ENCODE assay signal across 2 cellular contexts in the genomic region with DNA sequence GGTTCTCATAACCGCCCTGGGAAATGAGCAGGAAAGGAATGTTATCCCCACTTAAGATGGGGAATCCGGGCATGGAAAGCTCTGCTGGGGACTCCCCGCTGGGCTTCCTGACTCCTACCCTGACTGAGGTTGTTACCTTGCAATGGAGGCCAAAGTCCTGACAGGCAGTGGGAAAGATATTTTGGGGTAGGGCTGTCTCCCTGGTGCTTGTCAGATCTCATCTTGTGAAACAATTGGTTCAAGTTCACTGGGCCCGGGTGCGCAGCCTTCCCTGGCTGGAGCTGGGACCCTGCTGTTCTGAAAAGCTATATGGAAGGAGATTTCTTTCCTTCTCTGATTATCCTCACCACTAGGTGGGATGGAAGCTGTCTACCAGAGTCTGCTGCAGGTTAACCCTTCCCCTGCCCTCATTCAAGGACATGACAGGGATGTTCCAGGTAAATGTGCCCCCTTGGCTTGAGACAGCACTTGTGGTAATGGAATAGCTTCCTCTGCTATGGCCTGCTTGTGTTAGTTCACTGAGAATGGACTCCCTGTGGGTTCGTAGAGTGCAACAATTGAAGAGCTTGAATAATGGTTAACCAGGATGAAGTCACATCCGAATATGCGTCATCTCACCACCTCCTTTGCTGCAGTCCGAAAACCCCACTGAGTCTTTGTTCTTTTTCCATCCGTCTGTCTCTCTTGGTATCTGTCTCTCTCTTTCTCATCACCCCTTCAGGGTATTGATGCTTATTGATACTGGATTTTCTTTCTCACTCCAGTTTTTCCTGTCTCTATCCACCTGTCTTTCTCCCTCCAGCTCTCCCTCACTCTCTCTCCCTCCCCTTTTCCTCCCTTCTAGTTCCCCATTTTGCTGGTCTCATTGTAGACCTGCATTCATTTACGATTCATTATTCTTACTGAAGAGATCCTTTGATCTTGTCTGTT.
TF ChIP-seq lines count a peak whose summit lies in the region.

No MANE protein-coding gene starts in this region.

TF ChIP-seq in A549, 52 proteins besides CTCF, POLR2A, EP300 and RAD21 (continued from another document and continues in another):
- TF ChIP-seq JUNB (IDR thresholded peaks at IDR 0.05), result peak; percentile 74
- TF ChIP-seq, protein P1, sequence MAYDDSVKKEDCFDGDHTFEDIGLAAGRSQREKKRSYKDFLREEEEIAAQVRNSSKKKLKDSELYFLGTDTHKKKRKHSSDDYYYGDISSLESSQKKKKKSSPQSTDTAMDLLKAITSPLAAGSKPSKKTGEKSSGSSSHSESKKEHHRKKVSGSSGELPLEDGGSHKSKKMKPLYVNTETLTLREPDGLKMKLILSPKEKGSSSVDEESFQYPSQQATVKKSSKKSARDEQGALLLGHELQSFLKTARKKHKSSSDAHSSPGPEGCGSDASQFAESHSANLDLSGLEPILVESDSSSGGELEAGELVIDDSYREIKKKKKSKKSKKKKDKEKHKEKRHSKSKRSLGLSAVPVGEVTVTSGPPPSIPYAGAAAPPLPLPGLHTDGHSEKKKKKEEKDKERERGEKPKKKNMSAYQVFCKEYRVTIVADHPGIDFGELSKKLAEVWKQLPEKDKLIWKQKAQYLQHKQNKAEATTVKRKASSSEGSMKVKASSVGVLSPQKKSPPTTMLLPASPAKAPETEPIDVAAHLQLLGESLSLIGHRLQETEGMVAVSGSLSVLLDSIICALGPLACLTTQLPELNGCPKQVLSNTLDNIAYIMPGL (CRISPR knock-in tag; IDR thresholded peaks at IDR 0.05; ENCODE audit: borderline replicate concordance), result no peak
- 0 out of 2 replicates have a peak, but pooled peaks have one; percentile 13 for TF ChIP-seq TFCP2L1 (CRISPR knock-in tag; IDR thresholded peaks at IDR 0.05)
- TF ChIP-seq PHF8 (IDR thresholded peaks at IDR 0.05; ENCODE audit: borderline replicate concordance, low read depth), result no peak
- TF ChIP-seq FOSL2 (IDR thresholded peaks at IDR 0.05), result peak; percentile 81
- TF ChIP-seq FOSL2 (CRISPR knock-in tag; IDR thresholded peaks at IDR 0.05), result peak; percentile 80
- no peak for TF ChIP-seq CBX2 (IDR thresholded peaks at IDR 0.05; ENCODE audit: borderline replicate concordance, low read depth)
- no peak for TF ChIP-seq HDAC2 (IDR thresholded peaks at IDR 0.05)
- TF ChIP-seq ESRRA (IDR thresholded peaks at IDR 0.05; ENCODE audit: borderline replicate concordance, low read length), result no peak
- TF ChIP-seq, protein P2, sequence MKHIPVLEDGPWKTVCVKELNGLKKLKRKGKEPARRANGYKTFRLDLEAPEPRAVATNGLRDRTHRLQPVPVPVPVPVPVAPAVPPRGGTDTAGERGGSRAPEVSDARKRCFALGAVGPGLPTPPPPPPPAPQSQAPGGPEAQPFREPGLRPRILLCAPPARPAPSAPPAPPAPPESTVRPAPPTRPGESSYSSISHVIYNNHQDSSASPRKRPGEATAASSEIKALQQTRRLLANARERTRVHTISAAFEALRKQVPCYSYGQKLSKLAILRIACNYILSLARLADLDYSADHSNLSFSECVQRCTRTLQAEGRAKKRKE (CRISPR knock-in tag; IDR thresholded peaks at IDR 0.05; ENCODE audit: low read depth), result no peak
- TF ChIP-seq NR3C1 (IDR thresholded peaks at IDR 0.05), result no peak
- TF ChIP-seq EHF (CRISPR knock-in tag; IDR thresholded peaks at IDR 0.05), result peak; percentile 42; the same call in 1 of the 2 replicates
- TF ChIP-seq, protein P3, sequence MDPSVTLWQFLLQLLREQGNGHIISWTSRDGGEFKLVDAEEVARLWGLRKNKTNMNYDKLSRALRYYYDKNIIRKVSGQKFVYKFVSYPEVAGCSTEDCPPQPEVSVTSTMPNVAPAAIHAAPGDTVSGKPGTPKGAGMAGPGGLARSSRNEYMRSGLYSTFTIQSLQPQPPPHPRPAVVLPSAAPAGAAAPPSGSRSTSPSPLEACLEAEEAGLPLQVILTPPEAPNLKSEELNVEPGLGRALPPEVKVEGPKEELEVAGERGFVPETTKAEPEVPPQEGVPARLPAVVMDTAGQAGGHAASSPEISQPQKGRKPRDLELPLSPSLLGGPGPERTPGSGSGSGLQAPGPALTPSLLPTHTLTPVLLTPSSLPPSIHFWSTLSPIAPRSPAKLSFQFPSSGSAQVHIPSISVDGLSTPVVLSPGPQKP (IDR thresholded peaks at IDR 0.05; ENCODE audit: low read depth, low read length), result no peak
- no peak; the same call in 2 of the 3 replicates for TF ChIP-seq SMC3 (IDR thresholded peaks at IDR 0.05)
- no peak for TF ChIP-seq FOXS1 (CRISPR knock-in tag; IDR thresholded peaks at IDR 0.05)
- no peak for TF ChIP-seq NPAS2 (CRISPR knock-in tag; IDR thresholded peaks at IDR 0.05; ENCODE audit: borderline replicate concordance)
- TF ChIP-seq, protein P4, sequence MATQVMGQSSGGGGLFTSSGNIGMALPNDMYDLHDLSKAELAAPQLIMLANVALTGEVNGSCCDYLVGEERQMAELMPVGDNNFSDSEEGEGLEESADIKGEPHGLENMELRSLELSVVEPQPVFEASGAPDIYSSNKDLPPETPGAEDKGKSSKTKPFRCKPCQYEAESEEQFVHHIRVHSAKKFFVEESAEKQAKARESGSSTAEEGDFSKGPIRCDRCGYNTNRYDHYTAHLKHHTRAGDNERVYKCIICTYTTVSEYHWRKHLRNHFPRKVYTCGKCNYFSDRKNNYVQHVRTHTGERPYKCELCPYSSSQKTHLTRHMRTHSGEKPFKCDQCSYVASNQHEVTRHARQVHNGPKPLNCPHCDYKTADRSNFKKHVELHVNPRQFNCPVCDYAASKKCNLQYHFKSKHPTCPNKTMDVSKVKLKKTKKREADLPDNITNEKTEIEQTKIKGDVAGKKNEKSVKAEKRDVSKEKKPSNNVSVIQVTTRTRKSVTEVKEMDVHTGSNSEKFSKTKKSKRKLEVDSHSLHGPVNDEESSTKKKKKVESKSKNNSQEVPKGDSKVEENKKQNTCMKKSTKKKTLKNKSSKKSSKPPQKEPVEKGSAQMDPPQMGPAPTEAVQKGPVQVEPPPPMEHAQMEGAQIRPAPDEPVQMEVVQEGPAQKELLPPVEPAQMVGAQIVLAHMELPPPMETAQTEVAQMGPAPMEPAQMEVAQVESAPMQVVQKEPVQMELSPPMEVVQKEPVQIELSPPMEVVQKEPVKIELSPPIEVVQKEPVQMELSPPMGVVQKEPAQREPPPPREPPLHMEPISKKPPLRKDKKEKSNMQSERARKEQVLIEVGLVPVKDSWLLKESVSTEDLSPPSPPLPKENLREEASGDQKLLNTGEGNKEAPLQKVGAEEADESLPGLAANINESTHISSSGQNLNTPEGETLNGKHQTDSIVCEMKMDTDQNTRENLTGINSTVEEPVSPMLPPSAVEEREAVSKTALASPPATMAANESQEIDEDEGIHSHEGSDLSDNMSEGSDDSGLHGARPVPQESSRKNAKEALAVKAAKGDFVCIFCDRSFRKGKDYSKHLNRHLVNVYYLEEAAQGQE (IDR thresholded peaks at IDR 0.05), result no peak
- peak; percentile 43 for TF ChIP-seq RARB (CRISPR knock-in tag; IDR thresholded peaks at IDR 0.05)
- no peak for TF ChIP-seq HOXB5 (CRISPR knock-in tag; IDR thresholded peaks at IDR 0.05)
- TF ChIP-seq ZNF302 (CRISPR knock-in tag; IDR thresholded peaks at IDR 0.05), result no peak
- TF ChIP-seq HEYL (CRISPR knock-in tag; IDR thresholded peaks at IDR 0.05), result no peak
- TF ChIP-seq HOXA7 (CRISPR knock-in tag; IDR thresholded peaks at IDR 0.05), result peak; percentile 69; the same call in 1 of the 2 replicates
- no peak for TF ChIP-seq CBX8 (IDR thresholded peaks at IDR 0.05)
- TF ChIP-seq HOXB13 (CRISPR knock-in tag; IDR thresholded peaks at IDR 0.05; ENCODE audit: low read depth), result no peak
- TF ChIP-seq RNF2 (IDR thresholded peaks at IDR 0.05; ENCODE audit: borderline replicate concordance, low read depth), result no peak
- TF ChIP-seq CEBPB (IDR thresholded peaks at IDR 0.05), result peak; percentile 23 to 65; a peak in 1 of 4 replicates
- no peak for TF ChIP-seq TP53 (CRISPR knock-in tag; IDR thresholded peaks at IDR 0.05)
- TF ChIP-seq RCOR1 (IDR thresholded peaks at IDR 0.05; ENCODE audit: low read depth, low read length), result no peak

TF ChIP-seq in HepG2, 621 proteins besides CTCF, POLR2A, EP300 and RAD21 (continued from another document and continues in another):
- TF ChIP-seq, protein P5, sequence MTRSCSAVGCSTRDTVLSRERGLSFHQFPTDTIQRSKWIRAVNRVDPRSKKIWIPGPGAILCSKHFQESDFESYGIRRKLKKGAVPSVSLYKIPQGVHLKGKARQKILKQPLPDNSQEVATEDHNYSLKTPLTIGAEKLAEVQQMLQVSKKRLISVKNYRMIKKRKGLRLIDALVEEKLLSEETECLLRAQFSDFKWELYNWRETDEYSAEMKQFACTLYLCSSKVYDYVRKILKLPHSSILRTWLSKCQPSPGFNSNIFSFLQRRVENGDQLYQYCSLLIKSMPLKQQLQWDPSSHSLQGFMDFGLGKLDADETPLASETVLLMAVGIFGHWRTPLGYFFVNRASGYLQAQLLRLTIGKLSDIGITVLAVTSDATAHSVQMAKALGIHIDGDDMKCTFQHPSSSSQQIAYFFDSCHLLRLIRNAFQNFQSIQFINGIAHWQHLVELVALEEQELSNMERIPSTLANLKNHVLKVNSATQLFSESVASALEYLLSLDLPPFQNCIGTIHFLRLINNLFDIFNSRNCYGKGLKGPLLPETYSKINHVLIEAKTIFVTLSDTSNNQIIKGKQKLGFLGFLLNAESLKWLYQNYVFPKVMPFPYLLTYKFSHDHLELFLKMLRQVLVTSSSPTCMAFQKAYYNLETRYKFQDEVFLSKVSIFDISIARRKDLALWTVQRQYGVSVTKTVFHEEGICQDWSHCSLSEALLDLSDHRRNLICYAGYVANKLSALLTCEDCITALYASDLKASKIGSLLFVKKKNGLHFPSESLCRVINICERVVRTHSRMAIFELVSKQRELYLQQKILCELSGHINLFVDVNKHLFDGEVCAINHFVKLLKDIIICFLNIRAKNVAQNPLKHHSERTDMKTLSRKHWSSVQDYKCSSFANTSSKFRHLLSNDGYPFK (CRISPR knock-in tag; IDR thresholded peaks at IDR 0.05; ENCODE audit: borderline replicate concordance), result no peak
- TF ChIP-seq AGO2 (optimal IDR thresholded peaks at IDR 0.05; ENCODE audit: low read depth, low read length) (no peak), SP1 (IDR thresholded peaks at IDR 0.05) (no peak), SP1 (CRISPR knock-in tag; IDR thresholded peaks at IDR 0.05) (no peak), ZNF552 (CRISPR knock-in tag; IDR thresholded peaks at IDR 0.05; ENCODE audit: borderline replicate concordance) (no peak), RXRA (CRISPR knock-in tag; IDR thresholded peaks at IDR 0.05) (peak; percentile 38; the same call in 1 of the 2 replicates), ZBTB21 (CRISPR knock-in tag; IDR thresholded peaks at IDR 0.05) (peak; percentile 77), ZSCAN29 (CRISPR knock-in tag; conservative IDR thresholded peaks at IDR 0.05) (no peak), HDAC2 (CRISPR knock-in tag; IDR thresholded peaks at IDR 0.05) (no peak), SRSF1 (optimal IDR thresholded peaks at IDR 0.05; ENCODE audit: low read depth, low read length) (no peak), MAZ (IDR thresholded peaks at IDR 0.05; ENCODE audit: borderline replicate concordance, low read depth, low read length) (no peak), MAZ (CRISPR knock-in tag; IDR thresholded peaks at IDR 0.05; ENCODE audit: low read depth) (no peak), ZMYM3 (CRISPR knock-in tag; IDR thresholded peaks at IDR 0.05) (peak; percentile 32), PAWR (CRISPR knock-in tag; IDR thresholded peaks at IDR 0.05; ENCODE audit: borderline replicate concordance) (no peak), ZNF879 (CRISPR knock-in tag; IDR thresholded peaks at IDR 0.05) (no peak)
- TF ChIP-seq, protein P6, sequence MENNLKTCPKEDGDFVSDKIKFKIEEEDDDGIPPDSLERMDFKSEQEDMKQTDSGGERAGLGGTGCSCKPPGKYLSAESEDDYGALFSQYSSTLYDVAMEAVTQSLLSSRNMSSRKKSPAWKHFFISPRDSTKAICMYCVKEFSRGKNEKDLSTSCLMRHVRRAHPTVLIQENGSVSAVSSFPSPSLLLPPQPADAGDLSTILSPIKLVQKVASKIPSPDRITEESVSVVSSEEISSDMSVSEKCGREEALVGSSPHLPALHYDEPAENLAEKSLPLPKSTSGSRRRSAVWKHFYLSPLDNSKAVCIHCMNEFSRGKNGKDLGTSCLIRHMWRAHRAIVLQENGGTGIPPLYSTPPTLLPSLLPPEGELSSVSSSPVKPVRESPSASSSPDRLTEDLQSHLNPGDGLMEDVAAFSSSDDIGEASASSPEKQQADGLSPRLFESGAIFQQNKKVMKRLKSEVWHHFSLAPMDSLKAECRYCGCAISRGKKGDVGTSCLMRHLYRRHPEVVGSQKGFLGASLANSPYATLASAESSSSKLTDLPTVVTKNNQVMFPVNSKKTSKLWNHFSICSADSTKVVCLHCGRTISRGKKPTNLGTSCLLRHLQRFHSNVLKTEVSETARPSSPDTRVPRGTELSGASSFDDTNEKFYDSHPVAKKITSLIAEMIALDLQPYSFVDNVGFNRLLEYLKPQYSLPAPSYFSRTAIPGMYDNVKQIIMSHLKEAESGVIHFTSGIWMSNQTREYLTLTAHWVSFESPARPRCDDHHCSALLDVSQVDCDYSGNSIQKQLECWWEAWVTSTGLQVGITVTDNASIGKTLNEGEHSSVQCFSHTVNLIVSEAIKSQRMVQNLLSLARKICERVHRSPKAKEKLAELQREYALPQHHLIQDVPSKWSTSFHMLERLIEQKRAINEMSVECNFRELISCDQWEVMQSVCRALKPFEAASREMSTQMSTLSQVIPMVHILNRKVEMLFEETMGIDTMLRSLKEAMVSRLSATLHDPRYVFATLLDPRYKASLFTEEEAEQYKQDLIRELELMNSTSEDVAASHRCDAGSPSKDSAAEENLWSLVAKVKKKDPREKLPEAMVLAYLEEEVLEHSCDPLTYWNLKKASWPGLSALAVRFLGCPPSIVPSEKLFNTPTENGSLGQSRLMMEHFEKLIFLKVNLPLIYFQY (CRISPR knock-in tag; IDR thresholded peaks at IDR 0.05; ENCODE audit: borderline replicate concordance), result no peak
- TF ChIP-seq, protein P7, sequence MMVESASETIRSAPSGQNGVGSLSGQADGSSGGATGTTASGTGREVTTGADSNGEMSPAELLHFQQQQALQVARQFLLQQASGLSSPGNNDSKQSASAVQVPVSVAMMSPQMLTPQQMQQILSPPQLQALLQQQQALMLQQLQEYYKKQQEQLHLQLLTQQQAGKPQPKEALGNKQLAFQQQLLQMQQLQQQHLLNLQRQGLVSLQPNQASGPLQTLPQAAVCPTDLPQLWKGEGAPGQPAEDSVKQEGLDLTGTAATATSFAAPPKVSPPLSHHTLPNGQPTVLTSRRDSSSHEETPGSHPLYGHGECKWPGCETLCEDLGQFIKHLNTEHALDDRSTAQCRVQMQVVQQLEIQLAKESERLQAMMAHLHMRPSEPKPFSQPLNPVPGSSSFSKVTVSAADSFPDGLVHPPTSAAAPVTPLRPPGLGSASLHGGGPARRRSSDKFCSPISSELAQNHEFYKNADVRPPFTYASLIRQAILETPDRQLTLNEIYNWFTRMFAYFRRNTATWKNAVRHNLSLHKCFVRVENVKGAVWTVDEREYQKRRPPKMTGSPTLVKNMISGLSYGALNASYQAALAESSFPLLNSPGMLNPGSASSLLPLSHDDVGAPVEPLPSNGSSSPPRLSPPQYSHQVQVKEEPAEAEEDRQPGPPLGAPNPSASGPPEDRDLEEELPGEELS (CRISPR knock-in tag; IDR thresholded peaks at IDR 0.05), result peak; percentile 51
- TF ChIP-seq, protein P8, sequence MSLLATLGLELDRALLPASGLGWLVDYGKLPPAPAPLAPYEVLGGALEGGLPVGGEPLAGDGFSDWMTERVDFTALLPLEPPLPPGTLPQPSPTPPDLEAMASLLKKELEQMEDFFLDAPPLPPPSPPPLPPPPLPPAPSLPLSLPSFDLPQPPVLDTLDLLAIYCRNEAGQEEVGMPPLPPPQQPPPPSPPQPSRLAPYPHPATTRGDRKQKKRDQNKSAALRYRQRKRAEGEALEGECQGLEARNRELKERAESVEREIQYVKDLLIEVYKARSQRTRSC (CRISPR knock-in tag; IDR thresholded peaks at IDR 0.05; ENCODE audit: low read depth), result no peak
- TF ChIP-seq, protein P9, sequence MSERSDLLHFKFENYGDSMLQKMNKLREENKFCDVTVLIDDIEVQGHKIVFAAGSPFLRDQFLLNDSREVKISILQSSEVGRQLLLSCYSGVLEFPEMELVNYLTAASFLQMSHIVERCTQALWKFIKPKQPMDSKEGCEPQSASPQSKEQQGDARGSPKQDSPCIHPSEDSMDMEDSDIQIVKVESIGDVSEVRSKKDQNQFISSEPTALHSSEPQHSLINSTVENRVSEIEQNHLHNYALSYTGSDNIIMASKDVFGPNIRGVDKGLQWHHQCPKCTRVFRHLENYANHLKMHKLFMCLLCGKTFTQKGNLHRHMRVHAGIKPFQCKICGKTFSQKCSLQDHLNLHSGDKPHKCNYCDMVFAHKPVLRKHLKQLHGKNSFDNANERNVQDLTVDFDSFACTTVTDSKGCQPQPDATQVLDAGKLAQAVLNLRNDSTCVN (CRISPR knock-in tag; IDR thresholded peaks at IDR 0.05; ENCODE audit: borderline replicate concordance), result 0 out of 2 replicates have a peak, but pooled peaks have one; percentile 6
